35 cellular contexts compared by ENCODE assay signal in the genomic region with DNA sequence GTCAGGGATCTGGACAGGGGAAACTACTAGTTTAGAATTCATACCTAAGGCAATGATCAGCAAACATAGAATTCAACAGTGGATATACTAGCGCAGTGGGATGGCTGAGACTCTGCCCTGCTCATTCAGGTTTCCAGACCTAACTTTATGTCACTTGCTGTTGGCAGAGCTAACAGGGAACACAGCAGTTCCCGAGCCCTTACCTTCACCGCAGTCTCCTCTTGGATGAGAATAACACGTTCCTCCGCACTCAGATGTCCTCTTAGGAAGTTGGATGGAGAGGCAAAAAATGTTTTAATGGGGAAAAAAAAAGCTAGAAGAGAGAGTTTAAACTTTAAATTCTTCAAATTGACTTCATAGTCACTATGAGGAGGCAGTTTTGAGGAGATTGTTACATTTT.
"Had no signal": no experiment of that assay in that cellular context is flagged by ENCODE, and none has a peak within 500 bp of the region (broad histone marks: within the 10 kb centered on the region; RNA-seq: fewer than 3 reads in every experiment).

No MANE protein-coding gene starts in this region.

- DNase-seq: activated CD4-positive, alpha-beta memory T cell treated with anti-CD3 and anti-CD28 coated beads for 36 hours; activated CD4-positive, alpha-beta T cell treated with anti-CD3 and anti-CD28 coated beads for 36 hours; activated CD4-positive, alpha-beta T cell treated with anti-CD3 and anti-CD28 coated beads, Interleukin-2, amount 10 ng/mL, durations not matched to agents 24 days and 14 days; activated CD4-positive, CD25-positive, alpha-beta regulatory T cell; activated CD4-positive, CD25-positive, alpha-beta regulatory T cell treated with anti-CD3 and anti-CD28 coated beads, Interleukin-2, amount 50 U/mL, for 72 hours; activated CD8-positive, alpha-beta memory T cell treated with anti-CD3 and anti-CD28 coated beads, Interleukin-2, amount 50 U/mL, for 48 hours; activated effector memory CD4-positive, alpha-beta T cell treated with Interleukin-2 at 50 U/mL for 16 hours; activated gamma-delta T cell treated with Interleukin-2 at 50 U/mL for 16 hours; activated naive CD4-positive, alpha-beta T cell treated with anti-CD3 and anti-CD28 coated beads, Interleukin-2, amount 50 U/mL, for 16 hours; activated naive CD4-positive, alpha-beta T cell treated with Interleukin-2 at 50 U/mL for 16 hours; activated T-cell treated with anti-CD3 and anti-CD28 coated beads for 4 hours; activated T-cell treated with anti-CD3 and anti-CD28 coated beads, Interleukin-2, amount 50 U/mL, for 24 hours; activated T-cell treated with anti-CD3 and anti-CD28 coated beads, Interleukin-2, amount 50 U/mL, for 72 hours; amniotic stem cell; anterior cingulate cortex; brain microvascular endothelial cell; caudate nucleus; cortex of kidney; dermis blood vessel endothelial cell; effector CD4-positive, alpha-beta T cell; effector memory CD8-positive, alpha-beta T cell; erythroblast; foreskin keratinocyte; gastrocnemius medialis; glutamatergic neuron; heart left ventricle; T-helper 1 cell; T-helper 17 cell; T1000; WERI-Rb-1 had no signal

- H3K9me3 Mint-ChIP-seq: activated CD4-positive, alpha-beta memory T cell treated with anti-CD3 and anti-CD28 coated beads for 36 hours; activated CD4-positive, alpha-beta T cell treated with anti-CD3 and anti-CD28 coated beads, Interleukin-2, amount 10 ng/mL, durations not matched to agents 24 days and 14 days; activated T-cell treated with anti-CD3 and anti-CD28 coated beads, Interleukin-2, amount 50 U/mL, for 24 hours; activated T-cell treated with anti-CD3 and anti-CD28 coated beads, Interleukin-2, amount 50 U/mL, for 72 hours; T-helper 2 cell treated with Interferon-gamma antibody and Interleukin-4, amounts not matched to agents 5 μg/mL and 100 μg/mL, for 36 hours had no signal

- H3K9me3 ChIP-seq: esophagus muscularis mucosa, gastrocnemius medialis, heart left ventricle had no signal

- H3K4me1 ChIP-seq: esophagus muscularis mucosa, foreskin keratinocyte, gastrocnemius medialis, heart left ventricle had no signal

- H3K36me3 Mint-ChIP-seq: activated CD4-positive, alpha-beta memory T cell treated with anti-CD3 and anti-CD28 coated beads for 36 hours; activated naive CD8-positive, alpha-beta T cell had no signal

- FAIRE-seq: astrocyte, colon had no signal

- H3K27ac ChIP-seq: brain microvascular endothelial cell, esophagus muscularis mucosa, foreskin keratinocyte, gastrocnemius medialis, heart left ventricle, WERI-Rb-1 had no signal

- H3K36me3 ChIP-seq: brain microvascular endothelial cell, esophagus muscularis mucosa, gastrocnemius medialis, heart left ventricle, WERI-Rb-1 had no signal

- H3K4me3 Mint-ChIP-seq: activated CD4-positive, alpha-beta memory T cell treated with anti-CD3 and anti-CD28 coated beads for 36 hours; activated CD4-positive, alpha-beta T cell treated with anti-CD3 and anti-CD28 coated beads for 36 hours; activated CD4-positive, alpha-beta T cell treated with anti-CD3 and anti-CD28 coated beads, Interleukin-2, amount 10 ng/mL, durations not matched to agents 24 days and 14 days; activated naive CD8-positive, alpha-beta T cell; activated T-cell treated with anti-CD3 and anti-CD28 coated beads, Interleukin-2, amount 50 U/mL, for 24 hours; activated T-cell treated with anti-CD3 and anti-CD28 coated beads, Interleukin-2, amount 50 U/mL, for 72 hours; effector memory CD8-positive, alpha-beta T cell; T-helper 17 cell; T-helper 2 cell treated with Interferon-gamma antibody and Interleukin-4, amounts not matched to agents 5 μg/mL and 100 μg/mL, for 36 hours had no signal

- H3K4me3 ChIP-seq: esophagus muscularis mucosa, gastrocnemius medialis, heart left ventricle had no signal

- H3K27ac Mint-ChIP-seq: activated CD4-positive, alpha-beta memory T cell treated with anti-CD3 and anti-CD28 coated beads for 36 hours; activated CD4-positive, alpha-beta T cell treated with anti-CD3 and anti-CD28 coated beads for 36 hours; activated CD4-positive, alpha-beta T cell treated with anti-CD3 and anti-CD28 coated beads, Interleukin-2, amount 10 ng/mL, durations not matched to agents 24 days and 14 days; activated naive CD8-positive, alpha-beta T cell; activated T-cell treated with anti-CD3 and anti-CD28 coated beads, Interleukin-2, amount 50 U/mL, for 24 hours; activated T-cell treated with anti-CD3 and anti-CD28 coated beads, Interleukin-2, amount 50 U/mL, for 72 hours; effector memory CD8-positive, alpha-beta T cell; T-helper 17 cell; T-helper 2 cell treated with Interferon-gamma antibody and Interleukin-4, amounts not matched to agents 5 μg/mL and 100 μg/mL, for 36 hours had no signal

- H3K4me1 Mint-ChIP-seq: activated CD4-positive, alpha-beta T cell treated with anti-CD3 and anti-CD28 coated beads for 36 hours; activated CD4-positive, alpha-beta T cell treated with anti-CD3 and anti-CD28 coated beads, Interleukin-2, amount 10 ng/mL, durations not matched to agents 24 days and 14 days had no signal

- H3K27me3 ChIP-seq: brain microvascular endothelial cell, esophagus muscularis mucosa, gastrocnemius medialis had no signal

- ATAC-seq: activated CD4-positive, alpha-beta T cell treated with anti-CD3 and anti-CD28 coated beads for 36 hours; activated T-cell treated with anti-CD3 and anti-CD28 coated beads, Interleukin-2, amount 50 U/mL, for 72 hours; effector memory CD8-positive, alpha-beta T cell; foreskin keratinocyte; gastrocnemius medialis; heart left ventricle; T-helper 17 cell had no signal

- H3K27me3 Mint-ChIP-seq: activated CD4-positive, alpha-beta memory T cell treated with anti-CD3 and anti-CD28 coated beads for 36 hours; activated CD4-positive, alpha-beta T cell treated with anti-CD3 and anti-CD28 coated beads, Interleukin-2, amount 10 ng/mL, durations not matched to agents 24 days and 14 days; effector memory CD8-positive, alpha-beta T cell had no signal
